ENCODE assay signal across 19 cellular contexts in genomic region chr6:33689148-33689494, GRCh38. TPM values are rescaled to one million over a fixed set of nuclear protein-coding genes. Genes with fewer than 3 reads are reported as not detected.
A peak's percentile ranks its signal among the peaks of the same experiment; 100 is the strongest.
DNase-seq lines count a peak whose midpoint lies in the region; ATAC-seq and TF ChIP-seq lines count a peak whose summit lies in the region.
"Had no signal": no experiment of that assay in that cellular context is flagged by ENCODE, and none has a peak within 500 bp of the region (broad histone marks: within the 10 kb centered on the region; RNA-seq: fewer than 3 reads in every experiment).

No MANE protein-coding gene starts in this region.

- POLR2A ChIA-PET in CD8-positive, alpha-beta memory T cell (lab: Charles Lee): no interaction called here

- in situ Hi-C loops in GM13976 (cut with MboI; ENCODE audit: low sequenced_read_pairs, unreplicated experiment): no loop called here

- peaks cover 17 to 24% of the 10 kb centered on the region in 2 donors for H3K36me3 Mint-ChIP-seq in activated naive CD4-positive, alpha-beta T cell treated with anti-CD3 and anti-CD28 coated beads, Interleukin-2, amount 50 U/mL, for 72 hours
- peaks cover 7 to 91% (median 21%) of the 10 kb centered on the region in 3 donors for H3K36me3 Mint-ChIP-seq in CD8-positive, alpha-beta memory T cell
- peaks cover 5% of the 10 kb centered on the region for H3K36me3 Mint-ChIP-seq in brain

- H3K4me3 Mint-ChIP-seq in CD8-positive, alpha-beta memory T cell: no peak overlapping the region
- no peak overlapping the region for H3K4me3 Mint-ChIP-seq in brain

- CTCF ChIA-PET in CD8-positive, alpha-beta memory T cell (lab: Charles Lee): no interaction called here

- peaks cover 24 to 32% (median 29%) of the 10 kb centered on the region in 3 donors for H3K4me1 Mint-ChIP-seq in CD8-positive, alpha-beta memory T cell
- peaks cover 32% of the 10 kb centered on the region for H3K4me1 Mint-ChIP-seq in brain

- no peak for DNase-seq in activated naive CD4-positive, alpha-beta T cell treated with anti-CD3 and anti-CD28 coated beads, Interleukin-2, amount 50 U/mL, for 72 hours (ENCODE audit: low spot score in 2 of 2)
- no peak for DNase-seq in activated naive CD4-positive, alpha-beta T cell treated with anti-CD3 and anti-CD28 coated beads, Interleukin-2, amount 50 U/mL, for 16 hours
- DNase-seq in CD8-positive, alpha-beta memory T cell: no peak
- peak in 7 of 10 donors; percentile 29 to 87 (median 47) for DNase-seq in posterior cingulate gyrus
- no peak for DNase-seq in GM13976 (ENCODE audit: low spot score)
- no peak for DNase-seq in effector memory CD4-positive, alpha-beta T cell
- DNase-seq: C1 segment of cervical spinal cord, COR-L47, DMS153, IMR-90, Karpas-422, MM.1S, NCI-H1092 treated with DMSO at 0.1 percent for 48 hours, NCI-H1694, NCI-H524 treated with DMSO at 0.1 percent for 48 hours, SHP77 had no signal

- ATAC-seq in activated naive CD4-positive, alpha-beta T cell treated with anti-CD3 and anti-CD28 coated beads, Interleukin-2, amount 50 U/mL, for 72 hours: no peak
- ATAC-seq: Panc1 had no signal

- H3K27ac ChIP-seq in CD8-positive, alpha-beta memory T cell (ENCODE audit: low read depth, low read length): no peak overlapping the region
- H3K27ac ChIP-seq in effector memory CD4-positive, alpha-beta T cell (ENCODE audit: insufficient read depth, low read length, poor library complexity, severe bottlenecking): no peak overlapping the region

- peaks cover 0 to 2% of the 10 kb centered on the region in 2 donors for H3K27me3 Mint-ChIP-seq in CD8-positive, alpha-beta memory T cell
- H3K27me3 Mint-ChIP-seq in brain: peaks cover 3% of the 10 kb centered on the region

- H3K36me3 ChIP-seq in CD8-positive, alpha-beta memory T cell (ENCODE audit: insufficient read depth, low read length): peaks cover 56% of the 10 kb centered on the region
- H3K36me3 ChIP-seq in effector memory CD4-positive, alpha-beta T cell (ENCODE audit: control insufficient read depth, insufficient read depth, low read length): peaks cover 70% of the 10 kb centered on the region

- no peak for TF ChIP-seq CTCF in brain (conservative IDR thresholded peaks at IDR 0.05)
- no peak for TF ChIP-seq CTCF in GM13976 (IDR thresholded peaks at IDR 0.05; ENCODE audit: borderline replicate concordance, control extremely low read depth, extremely low read depth, insufficient read depth, missing control alignments)

- H3K4me1 ChIP-seq in CD8-positive, alpha-beta memory T cell (ENCODE audit: insufficient read depth, low read length): peaks cover 26% of the 10 kb centered on the region
- H3K4me1 ChIP-seq in effector memory CD4-positive, alpha-beta T cell (ENCODE audit: control insufficient read depth, insufficient read depth, low read length, poor library complexity, severe bottlenecking): peaks cover 27% of the 10 kb centered on the region

- H3K27ac Mint-ChIP-seq in activated naive CD4-positive, alpha-beta T cell treated with anti-CD3 and anti-CD28 coated beads, Interleukin-2, amount 50 U/mL, for 72 hours: peak overlapping the region; percentile 57 to 58
- peak overlapping the region in 6 of 8 donors; percentile 58 to 85 (median 72) for H3K27ac Mint-ChIP-seq in CD8-positive, alpha-beta memory T cell
- H3K27ac Mint-ChIP-seq in brain: peak overlapping the region in 3 of 5 experiments; percentile 15 to 52 (median 34)

- no peaks in the 10 kb centered on the region for H3K9me3 ChIP-seq in CD8-positive, alpha-beta memory T cell (ENCODE audit: low read length)
- no peaks in the 10 kb centered on the region for H3K9me3 ChIP-seq in effector memory CD4-positive, alpha-beta T cell (ENCODE audit: control insufficient read depth, low read length)

- intact Hi-C loops in posterior cingulate gyrus (cut with DNase I): no loop called here

- H3K4me3 ChIP-seq in CD8-positive, alpha-beta memory T cell (ENCODE audit: low read length): no peak overlapping the region
- no peak overlapping the region for H3K4me3 ChIP-seq in effector memory CD4-positive, alpha-beta T cell (ENCODE audit: insufficient read depth, low read depth, low read length, poor library complexity, severe bottlenecking)

- H3K27me3 ChIP-seq in CD8-positive, alpha-beta memory T cell (ENCODE audit: insufficient read depth, low read length, poor library complexity, severe bottlenecking): no peaks in the 10 kb centered on the region
- no peaks in the 10 kb centered on the region for H3K27me3 ChIP-seq in effector memory CD4-positive, alpha-beta T cell (replicated peaks; ENCODE audit: control insufficient read depth, insufficient read depth, low read length, poor library complexity, severe bottlenecking)

- H3K9me3 Mint-ChIP-seq in activated naive CD4-positive, alpha-beta T cell treated with anti-CD3 and anti-CD28 coated beads, Interleukin-2, amount 50 U/mL, for 72 hours: no peaks in the 10 kb centered on the region
- H3K9me3 Mint-ChIP-seq in CD8-positive, alpha-beta memory T cell: peaks cover 0 to 1% (median 0%) of the 10 kb centered on the region in 5 donors
- no peaks in the 10 kb centered on the region for H3K9me3 Mint-ChIP-seq in brain

RNA-seq across cellular contexts. Expression of gene UQCC2, which starts 22.4 kb away (rescaled TPM):
- 100 to 1,000 TPM; 114 to 145 TPM for total RNA-seq in activated naive CD4-positive, alpha-beta T cell treated with anti-CD3 and anti-CD28 coated beads, Interleukin-2, amount 50 U/mL, for 72 hours
- total RNA-seq in CD8-positive, alpha-beta memory T cell: 100 to 1,000 TPM; 150 to 157 TPM
- 46.7 TPM for polyA plus RNA-seq in CD8-positive, alpha-beta memory T cell
- 148 TPM for polyA plus RNA-seq in brain (ENCODE audit: insufficient read depth, low read depth, low replicate concordance)

RNA-seq across cellular contexts. Expression of gene IP6K3, which starts 57.6 kb away (rescaled TPM):
- not detected for total RNA-seq in activated naive CD4-positive, alpha-beta T cell treated with anti-CD3 and anti-CD28 coated beads, Interleukin-2, amount 50 U/mL, for 72 hours
- not detected for total RNA-seq in CD8-positive, alpha-beta memory T cell
- polyA plus RNA-seq in CD8-positive, alpha-beta memory T cell: not detected
- 6.4 TPM for polyA plus RNA-seq in brain (ENCODE audit: insufficient read depth, low read depth, low replicate concordance)
- total RNA-seq: HT1080 had no signal

Comparison
In these comparisons a context has a peak if more than half of its experiments do, and no peak if none do; other contexts are left out.
1. DNase-seq: peak in posterior cingulate gyrus (7 of 10); none in activated naive CD4-positive, alpha-beta T cell treated with anti-CD3 and anti-CD28 coated beads, Interleukin-2, amount 50 U/mL, for 72 hours (0 of 2), activated naive CD4-positive, alpha-beta T cell treated with anti-CD3 and anti-CD28 coated beads, Interleukin-2, amount 50 U/mL, for 16 hours (single experiment), CD8-positive, alpha-beta memory T cell (0 of 5), GM13976 (single experiment) and effector memory CD4-positive, alpha-beta T cell (0 of 3).
2. Peak in every context shown above with its lines, with median percentiles within 50 percentile points of each other: H3K27ac Mint-ChIP-seq.